23 cellular contexts compared by ENCODE assay signal in the genomic region with DNA sequence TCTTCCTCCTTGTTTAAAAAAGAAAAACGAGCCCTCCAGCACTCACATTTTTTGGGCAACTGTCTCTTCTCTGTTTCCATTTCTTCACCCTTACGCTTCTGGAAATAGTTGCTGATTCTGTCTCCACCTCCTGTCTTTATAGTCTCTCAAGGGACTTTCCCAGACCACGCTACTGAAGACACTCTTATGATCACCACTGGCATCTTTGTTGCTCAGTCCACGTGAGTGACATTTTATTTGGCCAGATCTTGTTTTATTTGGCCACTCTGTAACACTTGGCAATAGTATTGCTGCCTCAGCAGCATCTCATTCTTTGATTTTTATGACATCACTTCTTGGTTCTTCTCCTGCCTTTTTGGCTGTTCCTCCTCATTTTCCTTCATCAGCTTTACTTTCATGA. TPM values are rescaled to one million over a fixed set of nuclear protein-coding genes. Genes with fewer than 3 reads are reported as not detected.
A peak's percentile ranks its signal among the peaks of the same experiment; 100 is the strongest.
DNase-seq lines count a peak whose midpoint lies in the region; ATAC-seq and TF ChIP-seq lines count a peak whose summit lies in the region.
"Had no signal": no experiment of that assay in that cellular context is flagged by ENCODE, and none has a peak within 500 bp of the region (broad histone marks: within the 10 kb centered on the region; RNA-seq: fewer than 3 reads in every experiment).

No MANE protein-coding gene starts in this region.

- H3K4me1 ChIP-seq in GM23338 (ENCODE audit: insufficient read depth) (no peaks in the 10 kb centered on the region), OCI-LY3 (ENCODE audit: low read length) (peaks cover 35% of the 10 kb centered on the region), PC-9 (replicated peaks; ENCODE audit: insufficient read depth) (no peaks in the 10 kb centered on the region), suprapubic skin (no peaks in the 10 kb centered on the region)
- H3K4me1 ChIP-seq: stomach had no signal

- no peaks in the 10 kb centered on the region for H3F3A ChIP-seq in GM23338 (replicated peaks; ENCODE audit: low read depth)
- no peaks in the 10 kb centered on the region for H3F3A ChIP-seq in PC-9 (ENCODE audit: insufficient read depth, low read depth)

- H3K36me3 Mint-ChIP-seq in activated CD4-positive, alpha-beta T cell treated with anti-CD3 and anti-CD28 coated beads for 36 hours (ENCODE audit: low read depth) = no peaks in the 10 kb centered on the region
- no peaks in the 10 kb centered on the region for H3K36me3 Mint-ChIP-seq in activated CD4-positive, alpha-beta T cell treated with anti-CD3 and anti-CD28 coated beads, Interleukin-2, amount 10 ng/mL, durations not matched to agents 7 days and 5 days (ENCODE audit: low read depth)
- no peaks in the 10 kb centered on the region for H3K36me3 Mint-ChIP-seq in GM23338 (ENCODE audit: low read depth)

- H4K20me1 ChIP-seq in GM23338 (replicated peaks; ENCODE audit: insufficient read depth) (no peaks in the 10 kb centered on the region), OCI-LY3 (ENCODE audit: insufficient read depth, low read length) (no peaks in the 10 kb centered on the region), PC-9 (ENCODE audit: insufficient read depth) (no peaks in the 10 kb centered on the region; the same call in 1 of the 2 replicates)

- no peaks in the 10 kb centered on the region for H3K79me2 ChIP-seq in GM23338 (replicated peaks; ENCODE audit: insufficient read depth)
- no peaks in the 10 kb centered on the region for H3K79me2 ChIP-seq in OCI-LY3 (ENCODE audit: low read length)
- H3K79me2 ChIP-seq in PC-9 (ENCODE audit: low read depth) = no peaks in the 10 kb centered on the region

- H3K9me2 ChIP-seq in GM23338 (ENCODE audit: insufficient read depth) (no peaks in the 10 kb centered on the region), PC-9 (ENCODE audit: insufficient read depth) (0 out of 2 replicates have a peak, but pooled peaks cover 3% of the 10 kb centered on the region)

- CTCF ChIA-PET in activated CD4-positive, alpha-beta T cell treated with anti-CD3 and anti-CD28 coated beads for 36 hours (lab: Charles Lee) = no interaction called here
- CTCF ChIA-PET in activated CD4-positive, alpha-beta T cell treated with anti-CD3 and anti-CD28 coated beads, Interleukin-2, amount 10 ng/mL, durations not matched to agents 7 days and 5 days (lab: Charles Lee) = no interaction called here
- CTCF ChIA-PET in PC-9 (lab: Charles Lee) = no interaction called here

- intact Hi-C loops in activated CD4-positive, alpha-beta T cell treated with anti-CD3 and anti-CD28 coated beads for 36 hours (cut with DNase I, micrococcal nuclease) = no loop called here
- intact Hi-C loops in PC-9 (cut with micrococcal nuclease; ENCODE audit: unreplicated experiment) = no loop called here

- ATAC-seq in activated CD4-positive, alpha-beta T cell treated with anti-CD3 and anti-CD28 coated beads for 36 hours = peak; percentile 39
- no peak for ATAC-seq in GM23338
- ATAC-seq in stimulated activated naive CD8-positive, alpha-beta T cell treated with anti-CD3 and anti-CD28 coated beads, Interleukin-15, amount 100 ng/mL, for 72 hours = peak; percentile 53

- peaks cover 11% of the 10 kb centered on the region for H3K27me3 Mint-ChIP-seq in activated CD4-positive, alpha-beta T cell treated with anti-CD3 and anti-CD28 coated beads for 36 hours
- H3K27me3 Mint-ChIP-seq in activated CD4-positive, alpha-beta T cell treated with anti-CD3 and anti-CD28 coated beads, Interleukin-2, amount 10 ng/mL, durations not matched to agents 7 days and 5 days = peaks cover 23% of the 10 kb centered on the region
- peaks cover 2% of the 10 kb centered on the region for H3K27me3 Mint-ChIP-seq in GM23338 (ENCODE audit: insufficient read depth, low read depth, poor library complexity)
- H3K27me3 Mint-ChIP-seq in stimulated activated naive CD8-positive, alpha-beta T cell treated with anti-CD3 and anti-CD28 coated beads, Interleukin-15, amount 100 ng/mL, for 72 hours = peaks cover 8% of the 10 kb centered on the region

- no peak for DNase-seq in activated CD4-positive, alpha-beta T cell treated with anti-CD3 and anti-CD28 coated beads for 36 hours
- no peak for DNase-seq in activated CD4-positive, alpha-beta T cell treated with anti-CD3 and anti-CD28 coated beads, Interleukin-2, amount 10 ng/mL, durations not matched to agents 7 days and 5 days
- DNase-seq in GM23338 (ENCODE audit: low spot score) = no peak
- DNase-seq in stimulated activated naive CD8-positive, alpha-beta T cell treated with anti-CD3 and anti-CD28 coated beads, Interleukin-15, amount 100 ng/mL, for 72 hours = no peak
- DNase-seq in NCI-H510A treated with DMSO at 0.1 percent for 48 hours (lab: John Stamatoyannopoulos, UW) = no peak
- DNase-seq in PC-9 = no peak
- no peak for DNase-seq in suprapubic skin (ENCODE audit: low spot score in 2 of 2)
- DNase-seq: activated CD4-positive, alpha-beta memory T cell treated with anti-CD3 and anti-CD28 coated beads, Interleukin-2, amount 10 ng/mL, durations not matched to agents 7 days and 5 days; activated effector memory CD4-positive, alpha-beta T cell treated with Interleukin-2 at 50 U/mL for 16 hours; amygdala; DND-41; MG63; NCI-H2029; NCI-H510A; ovary; SK-N-SH; stomach had no signal

- no peaks in the 10 kb centered on the region for H3K27me3 ChIP-seq in GM23338 (ENCODE audit: insufficient read depth)
- no peaks in the 10 kb centered on the region for H3K27me3 ChIP-seq in OCI-LY3 (ENCODE audit: low read depth, low read length)
- no peaks in the 10 kb centered on the region for H3K27me3 ChIP-seq in PC-9 (ENCODE audit: insufficient read depth, low read depth)
- H3K27me3 ChIP-seq in suprapubic skin = no peaks in the 10 kb centered on the region
- H3K27me3 ChIP-seq: MG63, ovary, stomach had no signal

- 17% methylated on average over 4 of the region's 4 CpGs for WGBS in suprapubic skin

- no peak overlapping the region for H3K4me3 Mint-ChIP-seq in activated CD4-positive, alpha-beta T cell treated with anti-CD3 and anti-CD28 coated beads for 36 hours
- no peak overlapping the region for H3K4me3 Mint-ChIP-seq in activated CD4-positive, alpha-beta T cell treated with anti-CD3 and anti-CD28 coated beads, Interleukin-2, amount 10 ng/mL, durations not matched to agents 7 days and 5 days
- H3K4me3 Mint-ChIP-seq in GM23338 = no peak overlapping the region
- H3K4me3 Mint-ChIP-seq in stimulated activated naive CD8-positive, alpha-beta T cell treated with anti-CD3 and anti-CD28 coated beads, Interleukin-15, amount 100 ng/mL, for 72 hours = no peak overlapping the region
- H3K4me3 Mint-ChIP-seq: activated CD4-positive, alpha-beta memory T cell treated with anti-CD3 and anti-CD28 coated beads, Interleukin-2, amount 10 ng/mL, durations not matched to agents 7 days and 5 days; CD14-positive monocyte had no signal

- TF ChIP-seq POLR2A in suprapubic skin (IDR thresholded peaks at IDR 0.05) = no peak

- H3K27ac ChIP-seq in GM23338 (ENCODE audit: low read depth) = no peak overlapping the region
- no peak overlapping the region for H3K27ac ChIP-seq in OCI-LY3 (ENCODE audit: low read length)
- H3K27ac ChIP-seq in PC-9 = no peak overlapping the region
- H3K27ac ChIP-seq in suprapubic skin = no peak overlapping the region
- H3K27ac ChIP-seq: 22Rv1, ovary, stomach had no signal

- no peaks in the 10 kb centered on the region for H3K9me3 Mint-ChIP-seq in activated CD4-positive, alpha-beta T cell treated with anti-CD3 and anti-CD28 coated beads for 36 hours (ENCODE audit: low read depth)
- H3K9me3 Mint-ChIP-seq in activated CD4-positive, alpha-beta T cell treated with anti-CD3 and anti-CD28 coated beads, Interleukin-2, amount 10 ng/mL, durations not matched to agents 7 days and 5 days = no peaks in the 10 kb centered on the region
- no peaks in the 10 kb centered on the region for H3K9me3 Mint-ChIP-seq in GM23338
- no peaks in the 10 kb centered on the region for H3K9me3 Mint-ChIP-seq in stimulated activated naive CD8-positive, alpha-beta T cell treated with anti-CD3 and anti-CD28 coated beads, Interleukin-15, amount 100 ng/mL, for 72 hours
- H3K9me3 Mint-ChIP-seq: activated CD4-positive, alpha-beta memory T cell treated with anti-CD3 and anti-CD28 coated beads, Interleukin-2, amount 10 ng/mL, durations not matched to agents 7 days and 5 days had no signal

- peaks cover 14% of the 10 kb centered on the region for H3K4me1 Mint-ChIP-seq in activated CD4-positive, alpha-beta T cell treated with anti-CD3 and anti-CD28 coated beads for 36 hours
- H3K4me1 Mint-ChIP-seq in activated CD4-positive, alpha-beta T cell treated with anti-CD3 and anti-CD28 coated beads, Interleukin-2, amount 10 ng/mL, durations not matched to agents 7 days and 5 days = peaks cover 14% of the 10 kb centered on the region
- H3K4me1 Mint-ChIP-seq in GM23338 = no peaks in the 10 kb centered on the region; the same call in 2 of the 3 replicates
- H3K4me1 Mint-ChIP-seq in stimulated activated naive CD8-positive, alpha-beta T cell treated with anti-CD3 and anti-CD28 coated beads, Interleukin-15, amount 100 ng/mL, for 72 hours = peaks cover 14% of the 10 kb centered on the region

- H3K4me2 ChIP-seq in GM23338 = no peak overlapping the region
- peak overlapping the region; percentile 75 for H3K4me2 ChIP-seq in OCI-LY3 (ENCODE audit: low read length)
- H3K4me2 ChIP-seq in PC-9 = no peak overlapping the region
- H3K4me2 ChIP-seq: SK-N-SH, smooth muscle cell had no signal

- H3K4me3 ChIP-seq in GM23338 (no peak overlapping the region), OCI-LY3 (ENCODE audit: low read length) (peak overlapping the region; percentile 65), PC-9 (no peak overlapping the region), suprapubic skin (no peak overlapping the region)
- H3K4me3 ChIP-seq: MG63, ovary, smooth muscle cell, stomach had no signal

- no peaks in the 10 kb centered on the region for H3K9me3 ChIP-seq in OCI-LY3 (ENCODE audit: insufficient read depth, low read length)
- no peaks in the 10 kb centered on the region for H3K9me3 ChIP-seq in PC-9 (ENCODE audit: insufficient read depth, low read depth)
- H3K9me3 ChIP-seq in suprapubic skin = no peaks in the 10 kb centered on the region
- H3K9me3 ChIP-seq: MG63, ovary, stomach had no signal

- POLR2A ChIA-PET in activated CD4-positive, alpha-beta T cell treated with anti-CD3 and anti-CD28 coated beads for 36 hours (lab: Charles Lee) = no interaction called here
- POLR2A ChIA-PET in activated CD4-positive, alpha-beta T cell treated with anti-CD3 and anti-CD28 coated beads, Interleukin-2, amount 10 ng/mL, durations not matched to agents 7 days and 5 days (lab: Charles Lee) = no interaction called here
- POLR2A ChIA-PET in PC-9 (lab: Charles Lee; ENCODE audit: unreplicated experiment) = no interaction called here

- TF ChIP-seq CTCF in GM23338 (conservative IDR thresholded peaks at IDR 0.05; ENCODE audit: low read depth in 2 of 2) (no peak), OCI-LY3 (IDR thresholded peaks at IDR 0.05; ENCODE audit: low read depth, low read length) (peak; percentile 3; the same call in 1 of the 2 replicates), PC-9 (conservative IDR thresholded peaks at IDR 0.05) (no peak), suprapubic skin (IDR thresholded peaks at IDR 0.05) (no peak)

- H3K9ac ChIP-seq in OCI-LY3 (ENCODE audit: low read length) = peak overlapping the region; percentile 2; the same call in 1 of the 2 replicates
- H3K9ac ChIP-seq: SK-N-SH had no signal

- H2AFZ ChIP-seq in GM23338 (peak overlapping the region; percentile 14; the same call in 1 of the 2 replicates), OCI-LY3 (ENCODE audit: low read depth, low read length) (peak overlapping the region; percentile 84), PC-9 (no peak overlapping the region)

- no peak overlapping the region for H3K27ac Mint-ChIP-seq in activated CD4-positive, alpha-beta T cell treated with anti-CD3 and anti-CD28 coated beads for 36 hours
- no peak overlapping the region for H3K27ac Mint-ChIP-seq in activated CD4-positive, alpha-beta T cell treated with anti-CD3 and anti-CD28 coated beads, Interleukin-2, amount 10 ng/mL, durations not matched to agents 7 days and 5 days
- H3K27ac Mint-ChIP-seq in GM23338 = no peak overlapping the region
- no peak overlapping the region for H3K27ac Mint-ChIP-seq in stimulated activated naive CD8-positive, alpha-beta T cell treated with anti-CD3 and anti-CD28 coated beads, Interleukin-15, amount 100 ng/mL, for 72 hours
- H3K27ac Mint-ChIP-seq: activated CD4-positive, alpha-beta memory T cell treated with anti-CD3 and anti-CD28 coated beads, Interleukin-2, amount 10 ng/mL, durations not matched to agents 7 days and 5 days; CD14-positive monocyte had no signal

- no peak for TF ChIP-seq EP300 in suprapubic skin (IDR thresholded peaks at IDR 0.05)

- H3K36me3 ChIP-seq in GM23338 (ENCODE audit: insufficient read depth) (no peaks in the 10 kb centered on the region), OCI-LY3 (replicated peaks; ENCODE audit: low read depth, low read length) (no peaks in the 10 kb centered on the region), PC-9 (ENCODE audit: low read depth) (no peaks in the 10 kb centered on the region), suprapubic skin (no peaks in the 10 kb centered on the region)
- H3K36me3 ChIP-seq: MG63, ovary, stomach had no signal

- no TSS peak for BruUV-seq in PC-9 (replicated peaks; lab: Mats Ljungman, UMichigan)

RNA-seq across cellular contexts. Expression of a gene that starts 21.6 kb away (rescaled TPM):
- not detected for total RNA-seq in activated CD4-positive, alpha-beta T cell treated with anti-CD3 and anti-CD28 coated beads for 36 hours
- not detected for total RNA-seq in activated CD4-positive, alpha-beta T cell treated with anti-CD3 and anti-CD28 coated beads, Interleukin-2, amount 10 ng/mL, durations not matched to agents 7 days and 5 days
- total RNA-seq in GM23338 (2014; rRNA removed; shearing (Covaris generic)) = 0.14 TPM in 1 of 2 replicates, not detected in the other
- 0.83 and 1.3 TPM in 2 replicates for polyA plus RNA-seq in GM23338 (2016; fragmentation: Nextera tagmentation; extraction: Ambion mirVana)
- total RNA-seq in PC-9 (2021) = not detected in 2 replicates
- 1 to 10 TPM in 2 of 4 donors, not detected in 2; 2.0 to 7.3 TPM for total RNA-seq in suprapubic skin
- total RNA-seq: activated CD4-positive, alpha-beta memory T cell treated with anti-CD3 and anti-CD28 coated beads, Interleukin-2, amount 10 ng/mL, durations not matched to agents 7 days and 5 days; HT-29; OCI-LY7; ovary had no signal
- polyA plus RNA-seq: ovary, SK-N-SH had no signal
